Comparison of ENCODE assay signal across 8 cellular contexts in the genomic region with DNA sequence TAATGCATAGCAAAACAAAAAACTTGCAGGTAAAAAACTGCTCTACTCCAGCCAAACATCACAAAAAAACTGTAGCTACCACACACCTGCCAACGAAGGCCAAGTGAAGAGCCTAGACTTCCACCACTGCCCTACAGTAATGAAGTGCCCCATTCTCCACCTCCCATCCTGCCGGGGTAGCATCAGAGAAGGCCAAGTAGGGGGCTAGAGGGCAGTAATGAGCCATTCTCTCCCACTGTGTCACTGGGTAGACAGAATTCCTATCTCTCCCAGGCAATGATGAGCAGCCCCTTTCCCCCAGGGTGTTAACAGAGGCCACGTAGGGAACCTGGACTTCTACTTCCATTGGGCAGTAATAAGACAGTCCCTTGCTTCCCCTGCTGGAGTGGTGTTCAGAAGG. TPM values are rescaled to one million over a fixed set of nuclear protein-coding genes. Genes with fewer than 3 reads are reported as not detected.
A peak's percentile ranks its signal among the peaks of the same experiment; 100 is the strongest.
DNase-seq lines count a peak whose midpoint lies in the region; ATAC-seq, FAIRE-seq and TF ChIP-seq lines count a peak whose summit lies in the region.

No MANE protein-coding gene starts in this region.

- H2AFZ ChIP-seq in SU-DHL-6 (ENCODE audit: low read depth, low read length, severe bottlenecking), result no peak overlapping the region

- H3K36me3 ChIP-seq in SU-DHL-6 (ENCODE audit: low read length) (peaks cover 19% of the 10 kb centered on the region), small intestine (ENCODE audit: control insufficient read depth in 2 of 2, insufficient read depth in 2 of 2, low read length in 2 of 2) (no peaks in the 10 kb centered on the region)

- H3K4me3 ChIP-seq in SU-DHL-6 (ENCODE audit: insufficient read depth, low read length, poor library complexity, severe bottlenecking) (no peak overlapping the region), small intestine (ENCODE audit: low read depth in 1 of 2, low read length in 2 of 2) (no peak overlapping the region)

- FAIRE-seq in small intestine (lab: Jason Lieb, UNC), result no peak

- H3K9ac ChIP-seq in SU-DHL-6 (ENCODE audit: low read length), result no peak overlapping the region

- WGBS in small intestine, 3 donors, result 53 to 65% (median 54%) methylated on average over 3 of the region's 3 CpGs

- H3K9me2 ChIP-seq in SU-DHL-6 (replicated peaks; ENCODE audit: insufficient read depth, low read length), result no peaks in the 10 kb centered on the region

- H3K4me2 ChIP-seq in SU-DHL-6 (ENCODE audit: low read depth, low read length, poor library complexity, severe bottlenecking), result no peak overlapping the region

- H3K9me3 ChIP-seq in SU-DHL-6 (ENCODE audit: insufficient read depth, low read length) (no peaks in the 10 kb centered on the region), small intestine (ENCODE audit: control insufficient read depth, low read depth) (no peaks in the 10 kb centered on the region)

- peaks cover 8% of the 10 kb centered on the region for H3K79me2 ChIP-seq in SU-DHL-6 (ENCODE audit: insufficient read depth, low read length)

- no peaks in the 10 kb centered on the region for H3F3A ChIP-seq in SU-DHL-6 (ENCODE audit: insufficient read depth)

- no peaks in the 10 kb centered on the region for H3K4me1 ChIP-seq in small intestine (ENCODE audit: control insufficient read depth in 2 of 2, insufficient read depth in 1 of 2, low read depth in 1 of 2, low read length in 1 of 2)

- peak; percentile 51 to 63 for ATAC-seq in activated CD4-positive, CD25-positive, alpha-beta regulatory T cell treated with anti-CD3 and anti-CD28 coated beads, Interleukin-2, amount 50 U/mL, for 24 hours
- ATAC-seq in HG02678 (IDR thresholded peaks at IDR 0.05; ENCODE audit: unreplicated experiment) (peak; percentile 42), HG03159 (IDR thresholded peaks at IDR 0.05; ENCODE audit: unreplicated experiment) (no peak)

- H3K27ac ChIP-seq in SU-DHL-6 (ENCODE audit: low read depth, low read length), result no peak overlapping the region
- H3K27ac ChIP-seq in small intestine (ENCODE audit: low read depth in 1 of 2, low read length in 1 of 2), result no peak overlapping the region

- TF ChIP-seq CTCF in SU-DHL-6 (IDR thresholded peaks at IDR 0.05; ENCODE audit: insufficient read depth, low read length, poor library complexity, severe bottlenecking), result peak; percentile 62

- no peaks in the 10 kb centered on the region for H3K27me3 ChIP-seq in SU-DHL-6 (ENCODE audit: low read length)
- H3K27me3 ChIP-seq in small intestine (ENCODE audit: control insufficient read depth in 2 of 2, insufficient read depth in 2 of 2, low read length in 2 of 2), result no peaks in the 10 kb centered on the region

- H4K20me1 ChIP-seq in SU-DHL-6 (ENCODE audit: low read depth, low read length), result no peaks in the 10 kb centered on the region

- no peak for DNase-seq in activated CD4-positive, CD25-positive, alpha-beta regulatory T cell (lab: John Stamatoyannopoulos, UW)
- peak; percentile 46 for DNase-seq in germinal center (ENCODE audit: low spot score)
- DNase-seq in small intestine, result peak; percentile 56
- no peak for DNase-seq in cortex of kidney (lab: John Stamatoyannopoulos, UW)

RNA-seq across cellular contexts. Expression of gene SEC22C, which starts 9.5 kb away (rescaled TPM):
- 10 to 100 TPM; 24.1 to 49.9 (median 43.0) TPM for polyA plus RNA-seq in small intestine

RNA-seq across cellular contexts. Expression of gene SS18L2, which starts 18.4 kb away (rescaled TPM):
- polyA plus RNA-seq in small intestine, result 10 to 100 TPM; 41.9 to 87.9 (median 70.8) TPM

RNA-seq across cellular contexts. Expression of gene NKTR, which starts 28.2 kb away (rescaled TPM):
- polyA plus RNA-seq in small intestine, result 10 to 100 TPM; 11.3 to 25.0 (median 11.5) TPM

Comparison
In these comparisons a context has a peak if more than half of its experiments do, and no peak if none do; other contexts are left out.
1. DNase-seq: peak in germinal center (single experiment) and small intestine (single experiment); none in activated CD4-positive, CD25-positive, alpha-beta regulatory T cell (0 of 4) and cortex of kidney (single experiment).